Comparison of ENCODE assay signal across 31 cellular contexts in genomic region chr1:234431255-234431654, GRCh38. TPM values are rescaled to one million over a fixed set of nuclear protein-coding genes. Genes with fewer than 3 reads are reported as not detected.
"Had no signal": no experiment of that assay in that cellular context is flagged by ENCODE, and none has a peak within 500 bp of the region (broad histone marks: within the 10 kb centered on the region; RNA-seq: fewer than 3 reads in every experiment).

No MANE protein-coding gene starts in this region.

- H3K27me3 Mint-ChIP-seq: activated CD4-positive, alpha-beta memory T cell treated with anti-CD3 and anti-CD28 coated beads, Interleukin-2, amount 10 ng/mL, durations not matched to agents 7 days and 5 days; activated naive CD4-positive, alpha-beta T cell treated with anti-CD3 and anti-CD28 coated beads, Interleukin-2, amount 10 ng/mL, durations not matched to agents 7 days and 5 days; activated naive CD8-positive, alpha-beta T cell treated with anti-CD3 and anti-CD28 coated beads for 36 hours had no signal

- H3K36me3 ChIP-seq: breast epithelium had no signal

- ATAC-seq: activated T-cell treated with anti-CD3 and anti-CD28 coated beads, Interleukin-2, amount 50 U/mL, for 4 hours; body of pancreas; Panc1; WTC11 had no signal

- H3K27ac Mint-ChIP-seq: activated CD4-positive, alpha-beta memory T cell treated with anti-CD3 and anti-CD28 coated beads, Interleukin-2, amount 10 ng/mL, durations not matched to agents 7 days and 5 days; activated naive CD4-positive, alpha-beta T cell treated with anti-CD3 and anti-CD28 coated beads, Interleukin-2, amount 10 ng/mL, durations not matched to agents 7 days and 5 days; activated naive CD8-positive, alpha-beta T cell treated with anti-CD3 and anti-CD28 coated beads for 36 hours; T-helper 1 cell treated with Interleukin-12 subunit alpha and Interleukin-12 subunit beta and Interleukin-4 antibody, amounts not matched to agents 30 μg/mL and 1 μg/mL, for 36 hours; T-helper 2 cell treated with Interferon-gamma antibody and Interleukin-4, amounts not matched to agents 5 μg/mL and 100 μg/mL, for 36 hours; WTC11 had no signal

- H3K4me3 Mint-ChIP-seq: activated CD4-positive, alpha-beta memory T cell treated with anti-CD3 and anti-CD28 coated beads, Interleukin-2, amount 10 ng/mL, durations not matched to agents 7 days and 5 days; activated naive CD4-positive, alpha-beta T cell treated with anti-CD3 and anti-CD28 coated beads, Interleukin-2, amount 10 ng/mL, durations not matched to agents 7 days and 5 days; activated naive CD8-positive, alpha-beta T cell treated with anti-CD3 and anti-CD28 coated beads for 36 hours; activated T-cell treated with anti-CD3 and anti-CD28 coated beads, Interleukin-2, amount 50 U/mL, for 4 hours; T-helper 1 cell treated with Interleukin-12 subunit alpha and Interleukin-12 subunit beta and Interleukin-4 antibody, amounts not matched to agents 30 μg/mL and 1 μg/mL, for 36 hours; T-helper 2 cell treated with Interferon-gamma antibody and Interleukin-4, amounts not matched to agents 5 μg/mL and 100 μg/mL, for 36 hours; WTC11 had no signal

- H3K9me3 Mint-ChIP-seq: activated CD4-positive, alpha-beta memory T cell treated with anti-CD3 and anti-CD28 coated beads, Interleukin-2, amount 10 ng/mL, durations not matched to agents 7 days and 5 days; activated naive CD4-positive, alpha-beta T cell treated with anti-CD3 and anti-CD28 coated beads, Interleukin-2, amount 10 ng/mL, durations not matched to agents 7 days and 5 days; activated naive CD8-positive, alpha-beta T cell treated with anti-CD3 and anti-CD28 coated beads for 36 hours; activated T-cell treated with anti-CD3 and anti-CD28 coated beads, Interleukin-2, amount 50 U/mL, for 4 hours; T-helper 1 cell treated with Interleukin-12 subunit alpha and Interleukin-12 subunit beta and Interleukin-4 antibody, amounts not matched to agents 30 μg/mL and 1 μg/mL, for 36 hours; T-helper 2 cell treated with Interferon-gamma antibody and Interleukin-4, amounts not matched to agents 5 μg/mL and 100 μg/mL, for 36 hours; WTC11 had no signal

- H3K27me3 ChIP-seq: ascending aorta, body of pancreas, breast epithelium, MG63, SJCRH30 had no signal

- DNase-seq: activated CD4-positive, alpha-beta memory T cell treated with anti-CD3 and anti-CD28 coated beads, Interleukin-2, amount 10 ng/mL, durations not matched to agents 7 days and 5 days; activated CD4-positive, alpha-beta T cell treated with anti-CD3 and anti-CD28 coated beads for 48 hours; activated CD4-positive, CD25-positive, alpha-beta regulatory T cell treated with anti-CD3 and anti-CD28 coated beads, Interleukin-2, amount 50 U/mL, for 72 hours; activated effector memory CD4-positive, alpha-beta T cell treated with Interleukin-2 at 50 U/mL for 16 hours; activated naive CD4-positive, alpha-beta T cell treated with anti-CD3 and anti-CD28 coated beads, Interleukin-2, amount 10 ng/mL, durations not matched to agents 7 days and 5 days; activated naive CD8-positive, alpha-beta T cell treated with anti-CD3 and anti-CD28 coated beads for 36 hours; activated T-cell treated with anti-CD3 and anti-CD28 coated beads, Interleukin-2, amount 50 U/mL, for 4 hours; amygdala; body of pancreas; caudate nucleus; cerebellar nuclear complex; Kasumi-1; KG1; MG63; NCI-H1048; NCI-H1105 treated with DMSO at 0.1 percent for 48 hours; NCI-H1436; NCI-H1694; NCI-H1930; NCI-H2081 treated with DMSO at 0.1 percent for 48 hours; NCI-H345; NCI-H524 treated with DMSO at 0.1 percent for 48 hours; SHP77; SJCRH30; SK-N-SH had no signal

- H3K4me3 ChIP-seq: ascending aorta, body of pancreas, breast epithelium, MG63, SJCRH30 had no signal

RNA-seq across cellular contexts. Expression of gene COA6, which starts 58.0 kb away (rescaled TPM):
- total RNA-seq: ascending aorta had no signal
